1 cellular context compared by ENCODE assay signal in the genomic region with DNA sequence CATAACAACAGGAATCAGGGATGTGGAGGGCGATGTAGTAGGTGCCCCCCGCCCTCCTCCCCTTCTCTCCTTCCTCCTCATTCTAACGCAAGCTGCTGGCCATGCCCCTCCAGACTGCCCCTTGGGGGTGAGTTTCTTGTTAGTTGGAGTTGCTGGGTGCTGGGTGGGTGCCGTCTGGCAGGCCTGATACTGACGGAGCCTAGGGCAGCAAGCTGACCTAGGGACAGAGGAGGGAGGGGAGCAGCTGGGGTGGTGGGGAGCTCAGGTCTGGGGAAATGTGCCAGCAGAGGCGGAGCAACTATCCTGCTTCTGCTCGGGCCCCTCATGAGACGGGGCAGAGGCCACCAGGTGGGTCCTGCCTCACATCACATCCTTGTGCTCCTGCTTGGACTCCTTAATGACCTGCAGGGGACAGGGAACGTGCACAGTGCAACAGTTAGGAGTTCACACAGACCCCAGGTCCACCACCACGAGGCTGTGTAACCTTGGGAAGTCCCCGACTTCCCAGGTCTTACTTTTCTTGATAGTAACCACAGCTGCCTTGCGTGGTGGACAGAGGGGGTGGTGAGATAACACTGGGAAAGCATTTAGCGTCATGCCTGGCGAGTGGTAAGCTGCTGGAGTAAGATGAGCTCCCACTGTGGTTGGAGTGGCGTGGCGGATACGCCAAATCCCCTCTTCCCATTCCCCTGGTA.
TF ChIP-seq lines count a peak whose summit lies in the region.

No MANE protein-coding gene starts in this region.

TF ChIP-seq in K562, 482 proteins besides CTCF, POLR2A, EP300 and RAD21 (continued from another document and continues in another):
- TF ChIP-seq GATA2 (CRISPR knock-in tag; IDR thresholded peaks at IDR 0.05): peak; percentile 45; the same call in 1 of the 2 replicates
- TF ChIP-seq, protein P1, sequence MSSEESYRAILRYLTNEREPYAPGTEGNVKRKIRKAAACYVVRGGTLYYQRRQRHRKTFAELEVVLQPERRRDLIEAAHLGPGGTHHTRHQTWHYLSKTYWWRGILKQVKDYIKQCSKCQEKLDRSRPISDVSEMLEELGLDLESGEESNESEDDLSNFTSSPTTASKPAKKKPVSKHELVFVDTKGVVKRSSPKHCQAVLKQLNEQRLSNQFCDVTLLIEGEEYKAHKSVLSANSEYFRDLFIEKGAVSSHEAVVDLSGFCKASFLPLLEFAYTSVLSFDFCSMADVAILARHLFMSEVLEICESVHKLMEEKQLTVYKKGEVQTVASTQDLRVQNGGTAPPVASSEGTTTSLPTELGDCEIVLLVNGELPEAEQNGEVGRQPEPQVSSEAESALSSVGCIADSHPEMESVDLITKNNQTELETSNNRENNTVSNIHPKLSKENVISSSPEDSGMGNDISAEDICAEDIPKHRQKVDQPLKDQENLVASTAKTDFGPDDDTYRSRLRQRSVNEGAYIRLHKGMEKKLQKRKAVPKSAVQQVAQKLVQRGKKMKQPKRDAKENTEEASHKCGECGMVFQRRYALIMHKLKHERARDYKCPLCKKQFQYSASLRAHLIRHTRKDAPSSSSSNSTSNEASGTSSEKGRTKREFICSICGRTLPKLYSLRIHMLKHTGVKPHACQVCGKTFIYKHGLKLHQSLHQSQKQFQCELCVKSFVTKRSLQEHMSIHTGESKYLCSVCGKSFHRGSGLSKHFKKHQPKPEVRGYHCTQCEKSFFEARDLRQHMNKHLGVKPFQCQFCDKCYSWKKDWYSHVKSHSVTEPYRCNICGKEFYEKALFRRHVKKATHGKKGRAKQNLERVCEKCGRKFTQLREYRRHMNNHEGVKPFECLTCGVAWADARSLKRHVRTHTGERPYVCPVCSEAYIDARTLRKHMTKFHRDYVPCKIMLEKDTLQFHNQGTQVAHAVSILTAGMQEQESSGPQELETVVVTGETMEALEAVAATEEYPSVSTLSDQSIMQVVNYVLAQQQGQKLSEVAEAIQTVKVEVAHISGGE (CRISPR knock-in tag; IDR thresholded peaks at IDR 0.05): peak in 1 of 3 experiments; percentile 84; a peak in 2 of 6 replicates
- no peak for TF ChIP-seq RB1 (IDR thresholded peaks at IDR 0.05; ENCODE audit: low read depth)
- TF ChIP-seq, protein P2, sequence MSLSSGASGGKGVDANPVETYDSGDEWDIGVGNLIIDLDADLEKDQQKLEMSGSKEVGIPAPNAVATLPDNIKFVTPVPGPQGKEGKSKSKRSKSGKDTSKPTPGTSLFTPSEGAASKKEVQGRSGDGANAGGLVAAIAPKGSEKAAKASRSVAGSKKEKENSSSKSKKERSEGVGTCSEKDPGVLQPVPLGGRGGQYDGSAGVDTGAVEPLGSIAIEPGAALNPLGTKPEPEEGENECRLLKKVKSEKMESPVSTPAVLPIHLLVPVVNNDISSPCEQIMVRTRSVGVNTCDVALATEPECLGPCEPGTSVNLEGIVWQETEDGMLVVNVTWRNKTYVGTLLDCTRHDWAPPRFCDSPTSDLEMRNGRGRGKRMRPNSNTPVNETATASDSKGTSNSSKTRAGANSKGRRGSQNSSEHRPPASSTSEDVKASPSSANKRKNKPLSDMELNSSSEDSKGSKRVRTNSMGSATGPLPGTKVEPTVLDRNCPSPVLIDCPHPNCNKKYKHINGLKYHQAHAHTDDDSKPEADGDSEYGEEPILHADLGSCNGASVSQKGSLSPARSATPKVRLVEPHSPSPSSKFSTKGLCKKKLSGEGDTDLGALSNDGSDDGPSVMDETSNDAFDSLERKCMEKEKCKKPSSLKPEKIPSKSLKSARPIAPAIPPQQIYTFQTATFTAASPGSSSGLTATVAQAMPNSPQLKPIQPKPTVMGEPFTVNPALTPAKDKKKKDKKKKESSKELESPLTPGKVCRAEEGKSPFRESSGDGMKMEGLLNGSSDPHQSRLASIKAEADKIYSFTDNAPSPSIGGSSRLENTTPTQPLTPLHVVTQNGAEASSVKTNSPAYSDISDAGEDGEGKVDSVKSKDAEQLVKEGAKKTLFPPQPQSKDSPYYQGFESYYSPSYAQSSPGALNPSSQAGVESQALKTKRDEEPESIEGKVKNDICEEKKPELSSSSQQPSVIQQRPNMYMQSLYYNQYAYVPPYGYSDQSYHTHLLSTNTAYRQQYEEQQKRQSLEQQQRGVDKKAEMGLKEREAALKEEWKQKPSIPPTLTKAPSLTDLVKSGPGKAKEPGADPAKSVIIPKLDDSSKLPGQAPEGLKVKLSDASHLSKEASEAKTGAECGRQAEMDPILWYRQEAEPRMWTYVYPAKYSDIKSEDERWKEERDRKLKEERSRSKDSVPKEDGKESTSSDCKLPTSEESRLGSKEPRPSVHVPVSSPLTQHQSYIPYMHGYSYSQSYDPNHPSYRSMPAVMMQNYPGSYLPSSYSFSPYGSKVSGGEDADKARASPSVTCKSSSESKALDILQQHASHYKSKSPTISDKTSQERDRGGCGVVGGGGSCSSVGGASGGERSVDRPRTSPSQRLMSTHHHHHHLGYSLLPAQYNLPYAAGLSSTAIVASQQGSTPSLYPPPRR (CRISPR knock-in tag; IDR thresholded peaks at IDR 0.05; ENCODE audit: borderline replicate concordance): no peak
- TF ChIP-seq ZNF212 (CRISPR knock-in tag; IDR thresholded peaks at IDR 0.05): no peak
- TF ChIP-seq ZNF589 (CRISPR knock-in tag; IDR thresholded peaks at IDR 0.05; ENCODE audit: low read depth): peak; percentile 89; the same call in 1 of the 2 replicates
- TF ChIP-seq EGR1 (conservative IDR thresholded peaks at IDR 0.05): peak; percentile 65
- 0 out of 4 replicates have a peak, but pooled peaks of 1 of the 2 experiments have one; percentile 7 for TF ChIP-seq TEAD1 (CRISPR knock-in tag; IDR thresholded peaks at IDR 0.05)
- peak in 1 of 2 experiments; percentile 11; a peak in 1 of 4 replicates for TF ChIP-seq TRIM24 (IDR thresholded peaks at IDR 0.05)
- peak; percentile 2; the same call in 1 of the 2 replicates for TF ChIP-seq ZFX (CRISPR knock-in tag; IDR thresholded peaks at IDR 0.05)
- peak in 1 of 2 experiments; percentile 3; a peak in 1 of 4 replicates for TF ChIP-seq RCOR1 (IDR thresholded peaks at IDR 0.05; ENCODE audit: borderline replicate concordance in 1 of 2, low read depth in 2 of 2, low read length in 2 of 2)
- TF ChIP-seq SRSF9 (IDR thresholded peaks at IDR 0.05; ENCODE audit: borderline replicate concordance, low read depth, low read length): no peak
- peak; percentile 64 for TF ChIP-seq MTA2 (IDR thresholded peaks at IDR 0.05; ENCODE audit: low read depth)
- TF ChIP-seq HDAC2 (IDR thresholded peaks at IDR 0.05): peak; percentile 39; the same call in 1 of the 2 replicates
- TF ChIP-seq SP1 (CRISPR knock-in tag; IDR thresholded peaks at IDR 0.05): 0 out of 2 replicates have a peak, but pooled peaks have one; percentile 31
- peak; percentile 70 for TF ChIP-seq DPF2 (IDR thresholded peaks at IDR 0.05)
- peak; percentile 19; the same call in 1 of the 2 replicates for TF ChIP-seq ZSCAN29 (IDR thresholded peaks at IDR 0.05)
- 0 out of 2 replicates have a peak, but pooled peaks have one; percentile 27 for TF ChIP-seq ZKSCAN1 (IDR thresholded peaks at IDR 0.05; ENCODE audit: low read depth, low read length)
- TF ChIP-seq ETV6 (IDR thresholded peaks at IDR 0.05; ENCODE audit: borderline replicate concordance in 1 of 2, low read depth in 2 of 2, low read length in 1 of 2): 0 out of 4 replicates have a peak, but pooled peaks of 1 of the 2 experiments have one; percentile 23
- TF ChIP-seq ETV6 (CRISPR knock-in tag; IDR thresholded peaks at IDR 0.05; ENCODE audit: borderline replicate concordance): no peak
- TF ChIP-seq, protein P3, sequence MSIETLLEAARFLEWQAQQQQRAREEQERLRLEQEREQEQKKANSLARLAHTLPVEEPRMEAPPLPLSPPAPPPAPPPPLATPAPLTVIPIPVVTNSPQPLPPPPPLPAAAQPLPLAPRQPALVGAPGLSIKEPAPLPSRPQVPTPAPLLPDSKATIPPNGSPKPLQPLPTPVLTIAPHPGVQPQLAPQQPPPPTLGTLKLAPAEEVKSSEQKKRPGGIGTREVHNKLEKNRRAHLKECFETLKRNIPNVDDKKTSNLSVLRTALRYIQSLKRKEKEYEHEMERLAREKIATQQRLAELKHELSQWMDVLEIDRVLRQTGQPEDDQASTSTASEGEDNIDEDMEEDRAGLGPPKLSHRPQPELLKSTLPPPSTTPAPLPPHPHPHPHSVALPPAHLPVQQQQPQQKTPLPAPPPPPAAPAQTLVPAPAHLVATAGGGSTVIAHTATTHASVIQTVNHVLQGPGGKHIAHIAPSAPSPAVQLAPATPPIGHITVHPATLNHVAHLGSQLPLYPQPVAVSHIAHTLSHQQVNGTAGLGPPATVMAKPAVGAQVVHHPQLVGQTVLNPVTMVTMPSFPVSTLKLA (conservative IDR thresholded peaks at IDR 0.05): peak in 1 of 2 experiments; percentile 42; a peak in 1 of 4 replicates
- no peak for TF ChIP-seq CREB1 (IDR thresholded peaks at IDR 0.05)
- peak; percentile 30; the same call in 1 of the 2 replicates for TF ChIP-seq CREB1 (CRISPR knock-in tag; IDR thresholded peaks at IDR 0.05)
- TF ChIP-seq ZNF644 (tag; IDR thresholded peaks at IDR 0.05; ENCODE audit: low read depth): peak; percentile 64; the same call in 1 of the 2 replicates
- TF ChIP-seq HLTF (IDR thresholded peaks at IDR 0.05): no peak
- TF ChIP-seq, protein P4, sequence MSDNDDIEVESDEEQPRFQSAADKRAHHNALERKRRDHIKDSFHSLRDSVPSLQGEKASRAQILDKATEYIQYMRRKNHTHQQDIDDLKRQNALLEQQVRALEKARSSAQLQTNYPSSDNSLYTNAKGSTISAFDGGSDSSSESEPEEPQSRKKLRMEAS (CRISPR knock-in tag; IDR thresholded peaks at IDR 0.05): peak; percentile 90
- no peak for TF ChIP-seq ZNF507 (tag; conservative IDR thresholded peaks at IDR 0.05)
- TF ChIP-seq L3MBTL2 (IDR thresholded peaks at IDR 0.05): peak; percentile 64; the same call in 1 of the 2 replicates
- peak; percentile 42; the same call in 1 of the 2 replicates for TF ChIP-seq LEF1 (IDR thresholded peaks at IDR 0.05)
- no peak for TF ChIP-seq ATF1 (CRISPR knock-in tag; IDR thresholded peaks at IDR 0.05)
- peak; percentile 54; the same call in 1 of the 2 replicates for TF ChIP-seq ATF1 (tag; IDR thresholded peaks at IDR 0.05)
- 0 out of 2 replicates have a peak, but pooled peaks have one; percentile 13 for TF ChIP-seq ZNF24 (IDR thresholded peaks at IDR 0.05)
- TF ChIP-seq TCF3 (CRISPR knock-in tag; IDR thresholded peaks at IDR 0.05): peak; percentile 86
- TF ChIP-seq, protein P5, sequence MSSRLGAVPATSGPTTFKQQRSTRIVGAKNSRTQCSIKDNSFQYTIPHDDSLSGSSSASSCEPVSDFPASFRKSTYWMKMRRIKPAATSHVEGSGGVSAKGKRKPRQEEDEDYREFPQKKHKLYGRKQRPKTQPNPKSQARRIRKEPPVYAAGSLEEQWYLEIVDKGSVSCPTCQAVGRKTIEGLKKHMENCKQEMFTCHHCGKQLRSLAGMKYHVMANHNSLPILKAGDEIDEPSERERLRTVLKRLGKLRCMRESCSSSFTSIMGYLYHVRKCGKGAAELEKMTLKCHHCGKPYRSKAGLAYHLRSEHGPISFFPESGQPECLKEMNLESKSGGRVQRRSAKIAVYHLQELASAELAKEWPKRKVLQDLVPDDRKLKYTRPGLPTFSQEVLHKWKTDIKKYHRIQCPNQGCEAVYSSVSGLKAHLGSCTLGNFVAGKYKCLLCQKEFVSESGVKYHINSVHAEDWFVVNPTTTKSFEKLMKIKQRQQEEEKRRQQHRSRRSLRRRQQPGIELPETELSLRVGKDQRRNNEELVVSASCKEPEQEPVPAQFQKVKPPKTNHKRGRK (tag; IDR thresholded peaks at IDR 0.05): no peak
- no peak for TF ChIP-seq RFX7 (CRISPR knock-in tag; IDR thresholded peaks at IDR 0.05)
- TF ChIP-seq SUPT5H (IDR thresholded peaks at IDR 0.05): peak; percentile 38; the same call in 1 of the 2 replicates
- TF ChIP-seq PTTG1 (tag; IDR thresholded peaks at IDR 0.05; ENCODE audit: low read depth): no peak
- peak; percentile 83 for TF ChIP-seq ARID1B (IDR thresholded peaks at IDR 0.05)
- TF ChIP-seq, protein P6, sequence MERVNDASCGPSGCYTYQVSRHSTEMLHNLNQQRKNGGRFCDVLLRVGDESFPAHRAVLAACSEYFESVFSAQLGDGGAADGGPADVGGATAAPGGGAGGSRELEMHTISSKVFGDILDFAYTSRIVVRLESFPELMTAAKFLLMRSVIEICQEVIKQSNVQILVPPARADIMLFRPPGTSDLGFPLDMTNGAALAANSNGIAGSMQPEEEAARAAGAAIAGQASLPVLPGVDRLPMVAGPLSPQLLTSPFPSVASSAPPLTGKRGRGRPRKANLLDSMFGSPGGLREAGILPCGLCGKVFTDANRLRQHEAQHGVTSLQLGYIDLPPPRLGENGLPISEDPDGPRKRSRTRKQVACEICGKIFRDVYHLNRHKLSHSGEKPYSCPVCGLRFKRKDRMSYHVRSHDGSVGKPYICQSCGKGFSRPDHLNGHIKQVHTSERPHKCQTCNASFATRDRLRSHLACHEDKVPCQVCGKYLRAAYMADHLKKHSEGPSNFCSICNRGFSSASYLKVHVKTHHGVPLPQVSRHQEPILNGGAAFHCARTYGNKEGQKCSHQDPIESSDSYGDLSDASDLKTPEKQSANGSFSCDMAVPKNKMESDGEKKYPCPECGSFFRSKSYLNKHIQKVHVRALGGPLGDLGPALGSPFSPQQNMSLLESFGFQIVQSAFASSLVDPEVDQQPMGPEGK (CRISPR knock-in tag; IDR thresholded peaks at IDR 0.05; ENCODE audit: borderline replicate concordance): no peak
- TF ChIP-seq, protein P7, sequence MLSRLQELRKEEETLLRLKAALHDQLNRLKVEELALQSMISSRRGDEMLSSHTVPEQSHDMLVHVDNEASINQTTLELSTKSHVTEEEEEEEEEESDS (CRISPR knock-in tag; IDR thresholded peaks at IDR 0.05): no peak
- no peak for TF ChIP-seq NR2C1 (IDR thresholded peaks at IDR 0.05)
- no peak for TF ChIP-seq NR2C1 (tag; IDR thresholded peaks at IDR 0.05)
